In the genomic region with DNA sequence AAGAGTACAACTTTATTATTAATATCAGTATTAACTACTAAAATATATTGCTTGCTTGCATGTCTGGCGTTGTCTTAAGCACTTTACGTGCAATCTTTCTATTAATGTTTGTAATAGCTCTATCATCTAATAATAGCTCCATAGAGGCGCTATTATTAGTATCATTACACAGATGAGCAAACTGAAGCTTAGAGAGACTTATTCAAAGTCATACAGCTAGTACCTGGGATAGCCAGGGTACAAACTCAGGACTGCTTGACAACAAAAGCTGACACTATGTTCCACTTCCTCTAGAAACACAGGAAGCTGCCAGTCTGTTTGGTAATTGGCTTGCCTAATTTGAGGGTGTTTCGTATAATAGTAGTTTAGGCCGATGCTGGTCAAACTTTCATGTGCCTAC, we compare ENCODE assay signal across 3 cellular contexts.
"Had no signal": no experiment of that assay in that cellular context is flagged by ENCODE, and none has a peak within 500 bp of the region (broad histone marks: within the 10 kb centered on the region; RNA-seq: fewer than 3 reads in every experiment).

No MANE protein-coding gene starts in this region.

- DNase-seq: IMR-90, KBM-7 had no signal

- H3K27ac ChIP-seq: HL-60 had no signal
